8 cellular contexts compared by ENCODE assay signal in genomic region chr19:10270180-10270615, GRCh38. TPM values are rescaled to one million over a fixed set of nuclear protein-coding genes. Genes with fewer than 3 reads are reported as not detected.
A peak's percentile ranks its signal among the peaks of the same experiment; 100 is the strongest.
DNase-seq lines count a peak whose midpoint lies in the region; ATAC-seq and TF ChIP-seq lines count a peak whose summit lies in the region.

No MANE protein-coding gene starts in this region.

- H3K27ac ChIP-seq in cingulate gyrus (ENCODE audit: low read depth, low read length), result peak overlapping the region; percentile 65

- H3K36me3 Mint-ChIP-seq in WTC11 (no peaks in the 10 kb centered on the region), memory B cell (peaks cover 5% of the 10 kb centered on the region)

- H3K27me3 Mint-ChIP-seq in WTC11 (ENCODE audit: low read depth) (peaks cover 49% of the 10 kb centered on the region), memory B cell (no peaks in the 10 kb centered on the region)

- no peak for TF ChIP-seq CTCF in WTC11 (IDR thresholded peaks at IDR 0.05)

- peak; percentile 9 for ATAC-seq in GM18519 (IDR thresholded peaks at IDR 0.05; ENCODE audit: low FRiP score, unreplicated experiment)
- ATAC-seq in HG03571 (IDR thresholded peaks at IDR 0.05; ENCODE audit: unreplicated experiment), result peak; percentile 41
- no peak for ATAC-seq in WTC11
- ATAC-seq in memory B cell (ENCODE audit: low read depth), result peak; percentile 59
- ATAC-seq in GM21737 (IDR thresholded peaks at IDR 0.05; ENCODE audit: unreplicated experiment), result no peak

- POLR2A ChIA-PET in WTC11 (lab: Charles Lee), result interaction anchor here (1.2 to 2.5 kb wide), 7 partner anchors 11 to 111 kb away, joined by 3 to 12 read pairs (median 8); partner anchors contain the start of genes ICAM4, ICAM5, RAVER1 and TYK2

- no peaks in the 10 kb centered on the region for H3K9me3 Mint-ChIP-seq in WTC11
- no peaks in the 10 kb centered on the region for H3K9me3 Mint-ChIP-seq in memory B cell

- H3K27ac Mint-ChIP-seq in WTC11, result no peak overlapping the region
- peak overlapping the region; percentile 94 for H3K27ac Mint-ChIP-seq in memory B cell

- H3K4me3 Mint-ChIP-seq in WTC11 (peak overlapping the region; percentile 68), memory B cell (peak overlapping the region; percentile 84)

- CTCF ChIA-PET in WTC11 (lab: Charles Lee), result interaction anchor here (1.1 to 6.1 kb wide), 26 partner anchors 10 to 588 kb away, joined by 3 to 180 read pairs (median 10); partner anchors contain the start of genes CDC37, FDX2, ICAM4 and ICAM5

- DNase-seq in WTC11 (ENCODE audit: low spot score), result no peak
- peak in 1 of 2 donors; percentile 75 for DNase-seq in memory B cell (ENCODE audit: low spot score in 2 of 2)
- peak; percentile 75 to 88 for DNase-seq in stimulated activated CD8-positive, alpha-beta memory T cell treated with anti-CD3 and anti-CD28 coated beads, Interleukin-7, amount 100 ng/mL, for 48 hours (ENCODE audit: extremely low read depth in 1 of 2, low read depth in 1 of 2)
- no peak for DNase-seq in HuH-7.5 (ENCODE audit: low spot score)

- H3K4me1 Mint-ChIP-seq in WTC11 (0 out of 2 replicates have a peak, but pooled peaks cover 4% of the 10 kb centered on the region), memory B cell (peaks cover 21% of the 10 kb centered on the region)

TF ChIP-seq in WTC11, 78 proteins besides CTCF, POLR2A, EP300 and RAD21:
- no peak for TF ChIP-seq ZNF138 (CRISPR knock-in tag; conservative IDR thresholded peaks at IDR 0.05)
TF ChIP-seq in WTC11: peak in this region for 0.

RNA-seq across cellular contexts. Expression of gene ICAM1, which starts 0.7 kb away (rescaled TPM):
- 3.8 to 5.4 TPM (median 4.8 TPM) in 3 replicates for total RNA-seq in WTC11 (2021)

RNA-seq across cellular contexts. Expression of gene ICAM4, which starts 16.6 kb away (rescaled TPM):
- total RNA-seq in WTC11 (2021), result 2.0 to 3.7 TPM (median 3.1 TPM) in 3 replicates

RNA-seq across cellular contexts. Expression of gene MRPL4, which starts 18.2 kb away (rescaled TPM):
- total RNA-seq in WTC11 (2021), result 109 to 112 TPM (median 110 TPM) in 3 replicates

RNA-seq across cellular contexts. Expression of gene ICAM5, which starts 19.6 kb away (rescaled TPM):
- 7.3 to 8.1 TPM (median 8.0 TPM) in 3 replicates for total RNA-seq in WTC11 (2021)

RNA-seq across cellular contexts. Expression of gene S1PR2, which starts 39.1 kb away (rescaled TPM):
- 12.9 to 13.6 TPM (median 13.2 TPM) in 3 replicates for total RNA-seq in WTC11 (2021)

Comparison
In these comparisons a context has a peak if more than half of its experiments do, and no peak if none do; other contexts are left out.
1. ATAC-seq: peak in GM18519 (single experiment), HG03571 (single experiment) and memory B cell (single experiment); none in WTC11 (single experiment) and GM21737 (single experiment).
2. DNase-seq: peak in stimulated activated CD8-positive, alpha-beta memory T cell treated with anti-CD3 and anti-CD28 coated beads, Interleukin-7, amount 100 ng/mL, for 48 hours (2 of 2); none in WTC11 (single experiment) and HuH-7.5 (single experiment).